17 cellular contexts compared by ENCODE assay signal in genomic region chr17:28635506-28635905, GRCh38. TPM values are rescaled to one million over a fixed set of nuclear protein-coding genes. Genes with fewer than 3 reads are reported as not detected.
DNase-seq lines count a peak whose midpoint lies in the region; ATAC-seq and TF ChIP-seq lines count a peak whose summit lies in the region.
"Had no signal": no experiment of that assay in that cellular context is flagged by ENCODE, and none has a peak within 500 bp of the region (broad histone marks: within the 10 kb centered on the region; RNA-seq: fewer than 3 reads in every experiment).

No MANE protein-coding gene starts in this region.

- H3K36me3 ChIP-seq in RWPE2 (ENCODE audit: low read depth) (peaks cover 100% of the 10 kb centered on the region), vagina (peaks cover 5 to 93% of the 10 kb centered on the region in 2 donors)

- no peaks in the 10 kb centered on the region for H3K4me1 ChIP-seq in RWPE2 (ENCODE audit: insufficient read depth, poor library complexity, severe bottlenecking)
- no peaks in the 10 kb centered on the region for H3K4me1 ChIP-seq in vagina
- H3K4me1 ChIP-seq: A549, BLaER1, HAP-1 had no signal

- DNase-seq in activated effector memory CD4-positive, alpha-beta T cell treated with anti-CD3 and anti-CD28 coated beads, Interleukin-2, amount 50 U/mL, for 16 hours: peak; percentile 34
- no peak for DNase-seq in activated effector memory CD4-positive, alpha-beta T cell treated with Interleukin-2 at 50 U/mL for 16 hours
- DNase-seq in RWPE2 (ENCODE audit: low spot score) (no peak), epithelial cell of esophagus (ENCODE audit: low read depth) (peak; percentile 48), GOT3 (lab: John Stamatoyannopoulos, UW) (no peak), vagina (ENCODE audit: extremely low spot score in 2 of 2) (no peak)
- DNase-seq: Calu3; CD4-positive, alpha-beta memory T cell; DMS79 treated with DMSO at 0.1 percent for 48 hours; GF-D8; IMR-90 had no signal

- H3K27me3 ChIP-seq in RWPE2 (ENCODE audit: insufficient read depth, poor library complexity, severe bottlenecking): no peaks in the 10 kb centered on the region
- H3K27me3 ChIP-seq in vagina: no peaks in the 10 kb centered on the region
- H3K27me3 ChIP-seq: BLaER1 had no signal

- no peaks in the 10 kb centered on the region for H3K9me3 ChIP-seq in RWPE2 (ENCODE audit: severe bottlenecking)
- no peaks in the 10 kb centered on the region for H3K9me3 ChIP-seq in vagina
- H3K9me3 ChIP-seq: A549, BLaER1, HAP-1 had no signal

- H3K4me3 ChIP-seq in RWPE2 (ENCODE audit: severe bottlenecking): no peak overlapping the region
- H3K4me3 ChIP-seq in epithelial cell of esophagus (ENCODE audit: low read length): no peak overlapping the region
- no peak overlapping the region for H3K4me3 ChIP-seq in vagina
- H3K4me3 ChIP-seq: A549, BLaER1, HAP-1 had no signal

- H3K27ac ChIP-seq in RWPE2 (ENCODE audit: poor library complexity, severe bottlenecking) (no peak overlapping the region), vagina (no peak overlapping the region)
- H3K27ac ChIP-seq: 22Rv1, A549, BLaER1, HL-60 had no signal

- TF ChIP-seq POLR2A in vagina (IDR thresholded peaks at IDR 0.05): no peak

- intact Hi-C loops in vagina (cut with DNase I): no loop called here

- ATAC-seq in RWPE2 (ENCODE audit: low read depth): 0 out of 3 replicates have a peak, but pooled peaks have one; percentile 14
- no peak for ATAC-seq in HG03457 (IDR thresholded peaks at IDR 0.05; ENCODE audit: unreplicated experiment)
- ATAC-seq: A549 had no signal

- TF ChIP-seq CTCF in RWPE2 (IDR thresholded peaks at IDR 0.05; ENCODE audit: poor library complexity, severe bottlenecking): no peak
- no peak for TF ChIP-seq CTCF in epithelial cell of esophagus (IDR thresholded peaks at IDR 0.05; ENCODE audit: insufficient read depth, low read depth, low read length, missing control alignments)
- TF ChIP-seq CTCF in vagina (IDR thresholded peaks at IDR 0.05): no peak

RNA-seq across cellular contexts. Expression of gene BLTP2, which starts 9.5 kb away (rescaled TPM):
- total RNA-seq in vagina: 65.6 TPM

RNA-seq across cellular contexts. Expression of gene RSKR, which starts 21.5 kb away (rescaled TPM):
- total RNA-seq in vagina: 21.6 TPM

RNA-seq across cellular contexts. Expression of gene SDF2, which starts 26.2 kb away (rescaled TPM):
- total RNA-seq in vagina: 33.1 TPM

RNA-seq across cellular contexts. Expression of gene SUPT6H, which starts 26.5 kb away (rescaled TPM):
- total RNA-seq in vagina: 89.6 TPM

RNA-seq across cellular contexts. Expression of gene SPAG5, which starts 36.7 kb away (rescaled TPM):
- 8.3 TPM for total RNA-seq in vagina

Comparison
In these comparisons a context has a peak if more than half of its experiments do, and no peak if none do; other contexts are left out.
1. DNase-seq: peak in activated effector memory CD4-positive, alpha-beta T cell treated with anti-CD3 and anti-CD28 coated beads, Interleukin-2, amount 50 U/mL, for 16 hours (single experiment) and epithelial cell of esophagus (single experiment); none in activated effector memory CD4-positive, alpha-beta T cell treated with Interleukin-2 at 50 U/mL for 16 hours (single experiment), RWPE2 (single experiment), GOT3 (single experiment) and vagina (0 of 2).